ENCODE assay signal across 7 cellular contexts in genomic region chr1:74732071-74732946, GRCh38. TPM values are rescaled to one million over a fixed set of nuclear protein-coding genes. Genes with fewer than 3 reads are reported as not detected.
DNase-seq lines count a peak whose midpoint lies in the region; ATAC-seq and TF ChIP-seq lines count a peak whose summit lies in the region.
"Not testable (repeated sequence)": the region's sequence is repeated elsewhere in the genome, so short reads cannot be mapped to it uniquely, and the experiment has no call there.

No MANE protein-coding gene starts in this region.

- peak overlapping the region; percentile 97 for H3K27ac Mint-ChIP-seq in activated B cell treated with CpG ODN at 0.5 μM for 24 hours

- peaks cover 40% of the 10 kb centered on the region for H3K36me3 Mint-ChIP-seq in activated B cell treated with CpG ODN at 0.5 μM for 24 hours (ENCODE audit: low read depth)

- peaks cover 12% of the 10 kb centered on the region for H3K36me3 ChIP-seq in HUES48 (ENCODE audit: control insufficient read depth, insufficient read depth, low read length)

- not testable (repeated sequence) for H3K27me3 ChIP-seq in HUES48 (ENCODE audit: control insufficient read depth, insufficient read depth, low read length)

- peak overlapping the region; percentile 97 for H3K27ac ChIP-seq in HUES48 (ENCODE audit: low read depth, low read length)
- peak overlapping the region; percentile 88 for H3K27ac ChIP-seq in cingulate gyrus (ENCODE audit: low read depth, low read length)

- H3K4me3 Mint-ChIP-seq in activated B cell treated with CpG ODN at 0.5 μM for 24 hours = peak overlapping the region; percentile 96

- ATAC-seq in GM18519 (IDR thresholded peaks at IDR 0.05; ENCODE audit: low FRiP score, unreplicated experiment) (peak; percentile 1), activated B cell treated with CpG ODN at 0.5 μM for 24 hours (ENCODE audit: low read depth) (peak; percentile 5)

- intact Hi-C loops in activated B cell treated with CpG ODN at 0.5 μM for 24 hours (cut with micrococcal nuclease) = loop anchor here (2.0 to 10.0 kb wide), 2 partner anchors 992 to 1054 kb away; partner anchors contain the start of genes ACADM and RABGGTB

- H3K9ac ChIP-seq in HUES48 (ENCODE audit: low read depth, low read length) = peak overlapping the region; percentile 97; the same call in 1 of the 2 replicates

- H3K4me1 Mint-ChIP-seq in activated B cell treated with CpG ODN at 0.5 μM for 24 hours = peaks cover 40% of the 10 kb centered on the region

- not testable (repeated sequence) for DNase-seq in HFF-Myc (ENCODE audit: extremely low read depth, low read depth); retinal pigment epithelial cell (ENCODE audit: low read depth)
- peak; percentile 18 for DNase-seq in activated B cell treated with CpG ODN at 0.5 μM for 24 hours
- peak; percentile 15 for DNase-seq in iris pigment epithelial cell (ENCODE audit: low read depth)

- H3K9me3 ChIP-seq in HUES48 (ENCODE audit: control insufficient read depth, insufficient read depth, low read length) = not testable (repeated sequence)

- CTCF ChIA-PET in activated B cell treated with CpG ODN at 0.5 μM for 24 hours (lab: Charles Lee) = interaction anchor here (1.1 to 1.7 kb wide), 2 partner anchors 19 to 533 kb away, joined by 3 to 6 read pairs; partner anchors contain the start of gene FPGT

- H3K9me3 Mint-ChIP-seq in activated B cell treated with CpG ODN at 0.5 μM for 24 hours = not testable (repeated sequence)

- H3K4me3 ChIP-seq in HFF-Myc (replicated peaks; ENCODE audit: low read depth, low read length) (peak overlapping the region; percentile 63), HUES48 (ENCODE audit: low read depth, low read length) (peak overlapping the region; percentile 90), retinal pigment epithelial cell (ENCODE audit: low read length) (peak overlapping the region; percentile 94)

- H3K27me3 Mint-ChIP-seq in activated B cell treated with CpG ODN at 0.5 μM for 24 hours = not testable (repeated sequence)

- peaks cover 13% of the 10 kb centered on the region for H3K4me1 ChIP-seq in HUES48 (ENCODE audit: control insufficient read depth, insufficient read depth, low read length)

- POLR2A ChIA-PET in activated B cell treated with CpG ODN at 0.5 μM for 24 hours (lab: Charles Lee) = interaction anchor here (0.6 to 1.7 kb wide), 4 partner anchors 9 to 1054 kb away, joined by 3 to 12 read pairs (median 4); partner anchors contain the start of genes FPGT, LRRIQ3 and RABGGTB

- not testable (repeated sequence) for TF ChIP-seq CTCF in HFF-Myc (IDR thresholded peaks at IDR 0.05; ENCODE audit: low read depth, low read length, missing control alignments); activated B cell treated with CpG ODN at 0.5 μM for 24 hours (IDR thresholded peaks at IDR 0.05); retinal pigment epithelial cell (conservative IDR thresholded peaks at IDR 0.05; ENCODE audit: low read depth, low read length)

RNA-seq across cellular contexts. Expression of gene CRYZ, which starts 0.5 kb away (rescaled TPM):
- total RNA-seq in activated B cell treated with CpG ODN at 0.5 μM for 24 hours = 31.2 and 31.8 TPM in 2 replicates

RNA-seq across cellular contexts. Expression of gene TYW3, which starts 0.6 kb away (rescaled TPM):
- total RNA-seq in activated B cell treated with CpG ODN at 0.5 μM for 24 hours = 26.9 and 32.6 TPM in 2 replicates

RNA-seq across cellular contexts. Expression of gene ERICH3, which starts 58.7 kb away (rescaled TPM):
- 0.44 and 0.49 TPM in 2 replicates for total RNA-seq in activated B cell treated with CpG ODN at 0.5 μM for 24 hours
